Comparison of ENCODE assay signal across 19 cellular contexts in genomic region chr12:125443316-125443715, GRCh38.
DNase-seq lines count a peak whose midpoint lies in the region; ATAC-seq and TF ChIP-seq lines count a peak whose summit lies in the region.
"Had no signal": no experiment of that assay in that cellular context is flagged by ENCODE, and none has a peak within 500 bp of the region (broad histone marks: within the 10 kb centered on the region; RNA-seq: fewer than 3 reads in every experiment).

No MANE protein-coding gene starts in this region.

- H3K4me1 ChIP-seq in OCI-LY3 (ENCODE audit: low read length) = peaks cover 8% of the 10 kb centered on the region
- peaks cover 17% of the 10 kb centered on the region for H3K4me1 ChIP-seq in ectodermal cell (ENCODE audit: control insufficient read depth, insufficient read depth, low read length)
- H3K4me1 ChIP-seq in neural progenitor cell = peaks cover 38% of the 10 kb centered on the region
- H3K4me1 ChIP-seq: A549; BLaER1 treated with 17β-estradiol and CSF1 and Interleukin-3, amounts not matched to agents 10 nM and 100 nM; Caco-2 had no signal

- no peak overlapping the region for H3K27ac ChIP-seq in OCI-LY3 (ENCODE audit: low read length)
- H3K27ac ChIP-seq in ectodermal cell (ENCODE audit: insufficient read depth, low read depth, low read length, poor library complexity, severe bottlenecking) = peak overlapping the region; percentile 55
- peak overlapping the region; percentile 88 for H3K27ac ChIP-seq in neural progenitor cell
- H3K27ac ChIP-seq: 22Rv1; A549; BLaER1 treated with 17β-estradiol and CSF1 and Interleukin-3, amounts not matched to agents 10 nM and 100 nM; C4-2B had no signal

- peaks cover 26% of the 10 kb centered on the region for H3F3A ChIP-seq in neural progenitor cell (ENCODE audit: low read depth)

- H2AFZ ChIP-seq in OCI-LY3 (ENCODE audit: low read depth, low read length) (peak overlapping the region; percentile 69; the same call in 1 of the 2 replicates), neural progenitor cell (replicated peaks) (no peak overlapping the region)

- H3K9ac ChIP-seq in OCI-LY3 (ENCODE audit: low read length) = no peak overlapping the region
- no peak overlapping the region for H3K9ac ChIP-seq in neural progenitor cell
- H3K9ac ChIP-seq: BLaER1 treated with 17β-estradiol and CSF1 and Interleukin-3, amounts not matched to agents 10 nM and 100 nM had no signal

- H3K4me3 ChIP-seq in OCI-LY3 (ENCODE audit: low read length) = no peak overlapping the region
- no peak overlapping the region for H3K4me3 ChIP-seq in ectodermal cell (ENCODE audit: insufficient read depth, low read depth, low read length)
- H3K4me3 ChIP-seq in neural progenitor cell = no peak overlapping the region
- H3K4me3 ChIP-seq: A549; BLaER1 treated with 17β-estradiol and CSF1 and Interleukin-3, amounts not matched to agents 10 nM and 100 nM had no signal

- 0% methylated on average over 1 of the region's 1 CpG for WGBS in ectodermal cell, 2 experiments

- H3K9me3 Mint-ChIP-seq in nephron progenitor cell (peaks cover 7% of the 10 kb centered on the region), neural progenitor cell (peaks cover 7% of the 10 kb centered on the region)

- H3K27me3 ChIP-seq in OCI-LY3 (ENCODE audit: low read depth, low read length) (no peaks in the 10 kb centered on the region), ectodermal cell (ENCODE audit: control insufficient read depth, insufficient read depth, low read length, poor library complexity, severe bottlenecking) (no peaks in the 10 kb centered on the region), neural progenitor cell (no peaks in the 10 kb centered on the region)
- H3K27me3 ChIP-seq: BLaER1 treated with 17β-estradiol and CSF1 and Interleukin-3, amounts not matched to agents 10 nM and 100 nM had no signal

- H3K27me3 Mint-ChIP-seq in nephron progenitor cell (ENCODE audit: low read depth, poor library complexity) (peaks cover 8% of the 10 kb centered on the region), neural progenitor cell (ENCODE audit: insufficient read depth, low read depth) (no peaks in the 10 kb centered on the region)
- H3K27me3 Mint-ChIP-seq: B cell; CD4-positive, alpha-beta T cell had no signal

- H3K9me3 ChIP-seq in OCI-LY3 (ENCODE audit: insufficient read depth, low read length) = peaks cover 22% of the 10 kb centered on the region; the same call in 1 of the 2 replicates
- H3K9me3 ChIP-seq in ectodermal cell (ENCODE audit: control insufficient read depth, low read length) = no peaks in the 10 kb centered on the region
- peaks cover 5% of the 10 kb centered on the region for H3K9me3 ChIP-seq in neural progenitor cell (ENCODE audit: low read depth)
- H3K9me3 ChIP-seq: A549, Caco-2 had no signal

- H3K27ac Mint-ChIP-seq in nephron progenitor cell (peak overlapping the region; percentile 64), neural progenitor cell (peak overlapping the region; percentile 92)
- H3K27ac Mint-ChIP-seq: B cell; CD4-positive, alpha-beta T cell; CD8-positive, alpha-beta T cell had no signal

- H3K4me1 Mint-ChIP-seq in nephron progenitor cell (peaks cover 34% of the 10 kb centered on the region), neural progenitor cell (peaks cover 29% of the 10 kb centered on the region)
- H3K4me1 Mint-ChIP-seq: B cell had no signal

- H3K79me2 ChIP-seq in OCI-LY3 (ENCODE audit: low read length) (no peaks in the 10 kb centered on the region), neural progenitor cell (ENCODE audit: low read depth) (no peaks in the 10 kb centered on the region)

- intact Hi-C loops in posterior cingulate gyrus (cut with DNase I) = no loop called here

- H4K20me1 ChIP-seq in OCI-LY3 (ENCODE audit: insufficient read depth, low read length) (no peaks in the 10 kb centered on the region), neural progenitor cell (ENCODE audit: low read depth) (no peaks in the 10 kb centered on the region)
- H4K20me1 ChIP-seq: BLaER1 treated with 17β-estradiol and CSF1 and Interleukin-3, amounts not matched to agents 10 nM and 100 nM had no signal

- no peak for TF ChIP-seq CTCF in OCI-LY3 (IDR thresholded peaks at IDR 0.05; ENCODE audit: low read depth, low read length)
- TF ChIP-seq CTCF in nephron progenitor cell (IDR thresholded peaks at IDR 0.05) = no peak
- no peak for TF ChIP-seq CTCF in neural progenitor cell (IDR thresholded peaks at IDR 0.05)

- no peaks in the 10 kb centered on the region for H3K36me3 Mint-ChIP-seq in nephron progenitor cell (ENCODE audit: low read depth)
- H3K36me3 Mint-ChIP-seq in neural progenitor cell = no peaks in the 10 kb centered on the region
- H3K36me3 Mint-ChIP-seq: CD8-positive, alpha-beta T cell had no signal

- ATAC-seq in GM18511 (IDR thresholded peaks at IDR 0.05; ENCODE audit: unreplicated experiment) (no peak), GM19452 (IDR thresholded peaks at IDR 0.05; ENCODE audit: unreplicated experiment) (no peak)
- ATAC-seq: A549; CD8-positive, alpha-beta T cell had no signal

- no peak overlapping the region for H3K4me3 Mint-ChIP-seq in nephron progenitor cell
- H3K4me3 Mint-ChIP-seq in neural progenitor cell = peak overlapping the region; percentile 24
- H3K4me3 Mint-ChIP-seq: B cell; CD4-positive, alpha-beta T cell; CD8-positive, alpha-beta T cell had no signal

- H3K36me3 ChIP-seq in OCI-LY3 (replicated peaks; ENCODE audit: low read depth, low read length) (peaks cover 37% of the 10 kb centered on the region), ectodermal cell (ENCODE audit: control insufficient read depth, insufficient read depth, low read length) (no peaks in the 10 kb centered on the region), neural progenitor cell (no peaks in the 10 kb centered on the region)
- H3K36me3 ChIP-seq: BLaER1 treated with 17β-estradiol and CSF1 and Interleukin-3, amounts not matched to agents 10 nM and 100 nM had no signal

- H3K4me2 ChIP-seq in OCI-LY3 (ENCODE audit: low read length) = no peak overlapping the region
- peak overlapping the region; percentile 67 for H3K4me2 ChIP-seq in neural progenitor cell
- H3K4me2 ChIP-seq: A549; BLaER1 treated with 17β-estradiol and CSF1 and Interleukin-3, amounts not matched to agents 10 nM and 100 nM had no signal

- DNase-seq in nephron progenitor cell (no peak), neural progenitor cell (ENCODE audit: low spot score) (peak; percentile 53), posterior cingulate gyrus (no peak)
- DNase-seq: AML-193; Caco-2; Calu3; CD4-positive, alpha-beta T cell; CD8-positive, alpha-beta T cell; DMS79 treated with DMSO at 0.1 percent for 48 hours; GF-D8 had no signal
